1 cellular context compared by ENCODE assay signal in the genomic region with DNA sequence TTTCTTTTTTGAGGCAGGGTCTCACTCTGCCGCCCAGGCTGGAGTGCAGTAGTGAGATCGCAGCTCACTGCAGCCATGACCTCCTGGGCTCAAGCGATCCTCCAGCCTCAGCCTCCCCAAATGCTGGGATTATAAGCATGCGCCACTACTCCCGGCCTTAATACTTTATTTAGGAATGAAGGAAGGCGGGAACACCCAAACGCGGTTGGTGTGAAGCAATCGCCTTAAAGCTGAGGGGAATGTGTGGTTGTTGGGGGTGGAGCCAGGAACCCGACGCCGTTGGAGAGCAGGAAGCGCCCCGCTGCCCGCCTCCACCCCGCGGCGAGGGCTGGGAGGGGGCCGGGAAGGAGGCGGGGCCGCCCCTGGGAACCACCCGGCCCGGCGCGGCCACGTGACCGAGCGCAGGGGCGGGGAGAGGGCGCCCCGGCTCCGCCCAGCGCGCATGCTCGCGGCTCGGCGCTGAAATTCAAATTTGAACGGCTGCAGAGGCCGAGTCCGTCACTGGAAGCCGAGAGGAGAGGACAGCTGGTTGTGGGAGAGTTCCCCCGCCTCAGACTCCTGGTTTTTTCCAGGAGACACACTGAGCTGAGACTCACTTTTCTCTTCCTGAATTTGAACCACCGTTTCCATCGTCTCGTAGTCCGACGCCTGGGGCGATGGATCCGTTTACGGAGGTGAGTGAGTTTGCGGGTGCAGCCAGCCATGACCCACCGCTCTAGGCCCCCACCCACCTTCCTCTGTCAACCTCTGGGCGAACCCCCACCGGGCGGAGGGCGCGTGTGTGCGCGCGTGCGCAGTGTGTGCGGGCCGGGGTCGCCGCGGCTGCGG.
A peak's percentile ranks its signal among the peaks of the same experiment; 100 is the strongest.
TF ChIP-seq lines count a peak whose summit lies in the region.

A gene with protein sequence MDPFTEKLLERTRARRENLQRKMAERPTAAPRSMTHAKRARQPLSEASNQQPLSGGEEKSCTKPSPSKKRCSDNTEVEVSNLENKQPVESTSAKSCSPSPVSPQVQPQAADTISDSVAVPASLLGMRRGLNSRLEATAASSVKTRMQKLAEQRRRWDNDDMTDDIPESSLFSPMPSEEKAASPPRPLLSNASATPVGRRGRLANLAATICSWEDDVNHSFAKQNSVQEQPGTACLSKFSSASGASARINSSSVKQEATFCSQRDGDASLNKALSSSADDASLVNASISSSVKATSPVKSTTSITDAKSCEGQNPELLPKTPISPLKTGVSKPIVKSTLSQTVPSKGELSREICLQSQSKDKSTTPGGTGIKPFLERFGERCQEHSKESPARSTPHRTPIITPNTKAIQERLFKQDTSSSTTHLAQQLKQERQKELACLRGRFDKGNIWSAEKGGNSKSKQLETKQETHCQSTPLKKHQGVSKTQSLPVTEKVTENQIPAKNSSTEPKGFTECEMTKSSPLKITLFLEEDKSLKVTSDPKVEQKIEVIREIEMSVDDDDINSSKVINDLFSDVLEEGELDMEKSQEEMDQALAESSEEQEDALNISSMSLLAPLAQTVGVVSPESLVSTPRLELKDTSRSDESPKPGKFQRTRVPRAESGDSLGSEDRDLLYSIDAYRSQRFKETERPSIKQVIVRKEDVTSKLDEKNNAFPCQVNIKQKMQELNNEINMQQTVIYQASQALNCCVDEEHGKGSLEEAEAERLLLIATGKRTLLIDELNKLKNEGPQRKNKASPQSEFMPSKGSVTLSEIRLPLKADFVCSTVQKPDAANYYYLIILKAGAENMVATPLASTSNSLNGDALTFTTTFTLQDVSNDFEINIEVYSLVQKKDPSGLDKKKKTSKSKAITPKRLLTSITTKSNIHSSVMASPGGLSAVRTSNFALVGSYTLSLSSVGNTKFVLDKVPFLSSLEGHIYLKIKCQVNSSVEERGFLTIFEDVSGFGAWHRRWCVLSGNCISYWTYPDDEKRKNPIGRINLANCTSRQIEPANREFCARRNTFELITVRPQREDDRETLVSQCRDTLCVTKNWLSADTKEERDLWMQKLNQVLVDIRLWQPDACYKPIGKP (plus strand): TSS at position 492 of the 828 bp plus-strand sequence. CDS start 165 bp downstream, at position 657.

TF ChIP-seq in WTC11, 78 proteins besides CTCF, POLR2A, EP300 and RAD21 (continued from another document and continues in another):
- TF ChIP-seq, protein P1, sequence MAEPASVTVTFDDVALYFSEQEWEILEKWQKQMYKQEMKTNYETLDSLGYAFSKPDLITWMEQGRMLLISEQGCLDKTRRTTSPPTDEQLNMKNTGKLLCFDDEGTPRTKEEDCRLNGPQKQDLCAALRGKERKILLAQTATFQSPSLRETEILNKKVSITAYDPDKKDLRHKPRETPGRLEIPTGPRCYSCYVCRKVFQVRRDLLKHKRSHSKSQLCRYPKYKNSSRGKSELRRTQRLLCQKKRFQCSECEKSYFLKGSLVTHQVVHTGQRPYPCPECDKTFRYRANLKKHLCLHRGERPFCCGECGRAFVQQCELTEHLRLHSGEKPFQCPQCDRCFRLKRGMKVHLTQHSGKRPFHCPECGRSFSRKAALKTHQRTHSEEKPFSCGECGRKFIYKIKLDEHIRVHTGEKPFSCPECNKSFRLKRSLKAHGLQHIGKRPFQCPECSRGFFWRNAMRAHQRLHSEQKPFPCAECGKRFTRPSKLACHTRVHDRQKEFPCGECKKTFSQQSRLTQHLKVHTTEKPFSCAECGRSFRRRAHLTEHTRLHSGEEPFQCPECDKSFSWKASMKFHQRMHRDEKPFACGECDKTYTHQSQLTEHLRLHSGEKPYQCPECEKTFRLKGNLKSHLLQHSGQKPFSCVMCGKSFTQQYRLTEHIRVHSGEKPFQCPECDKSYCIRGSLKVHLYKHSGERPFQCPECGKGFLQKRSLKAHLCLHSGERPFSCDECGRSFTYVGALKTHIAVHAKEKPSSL (CRISPR knock-in tag; conservative IDR thresholded peaks at IDR 0.05) = no peak
- TF ChIP-seq, protein P2, sequence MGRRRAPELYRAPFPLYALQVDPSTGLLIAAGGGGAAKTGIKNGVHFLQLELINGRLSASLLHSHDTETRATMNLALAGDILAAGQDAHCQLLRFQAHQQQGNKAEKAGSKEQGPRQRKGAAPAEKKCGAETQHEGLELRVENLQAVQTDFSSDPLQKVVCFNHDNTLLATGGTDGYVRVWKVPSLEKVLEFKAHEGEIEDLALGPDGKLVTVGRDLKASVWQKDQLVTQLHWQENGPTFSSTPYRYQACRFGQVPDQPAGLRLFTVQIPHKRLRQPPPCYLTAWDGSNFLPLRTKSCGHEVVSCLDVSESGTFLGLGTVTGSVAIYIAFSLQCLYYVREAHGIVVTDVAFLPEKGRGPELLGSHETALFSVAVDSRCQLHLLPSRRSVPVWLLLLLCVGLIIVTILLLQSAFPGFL (CRISPR knock-in tag; IDR thresholded peaks at IDR 0.05; ENCODE audit: borderline replicate concordance) = peak; percentile 15; the same call in 1 of the 2 replicates
- TF ChIP-seq, protein P3, sequence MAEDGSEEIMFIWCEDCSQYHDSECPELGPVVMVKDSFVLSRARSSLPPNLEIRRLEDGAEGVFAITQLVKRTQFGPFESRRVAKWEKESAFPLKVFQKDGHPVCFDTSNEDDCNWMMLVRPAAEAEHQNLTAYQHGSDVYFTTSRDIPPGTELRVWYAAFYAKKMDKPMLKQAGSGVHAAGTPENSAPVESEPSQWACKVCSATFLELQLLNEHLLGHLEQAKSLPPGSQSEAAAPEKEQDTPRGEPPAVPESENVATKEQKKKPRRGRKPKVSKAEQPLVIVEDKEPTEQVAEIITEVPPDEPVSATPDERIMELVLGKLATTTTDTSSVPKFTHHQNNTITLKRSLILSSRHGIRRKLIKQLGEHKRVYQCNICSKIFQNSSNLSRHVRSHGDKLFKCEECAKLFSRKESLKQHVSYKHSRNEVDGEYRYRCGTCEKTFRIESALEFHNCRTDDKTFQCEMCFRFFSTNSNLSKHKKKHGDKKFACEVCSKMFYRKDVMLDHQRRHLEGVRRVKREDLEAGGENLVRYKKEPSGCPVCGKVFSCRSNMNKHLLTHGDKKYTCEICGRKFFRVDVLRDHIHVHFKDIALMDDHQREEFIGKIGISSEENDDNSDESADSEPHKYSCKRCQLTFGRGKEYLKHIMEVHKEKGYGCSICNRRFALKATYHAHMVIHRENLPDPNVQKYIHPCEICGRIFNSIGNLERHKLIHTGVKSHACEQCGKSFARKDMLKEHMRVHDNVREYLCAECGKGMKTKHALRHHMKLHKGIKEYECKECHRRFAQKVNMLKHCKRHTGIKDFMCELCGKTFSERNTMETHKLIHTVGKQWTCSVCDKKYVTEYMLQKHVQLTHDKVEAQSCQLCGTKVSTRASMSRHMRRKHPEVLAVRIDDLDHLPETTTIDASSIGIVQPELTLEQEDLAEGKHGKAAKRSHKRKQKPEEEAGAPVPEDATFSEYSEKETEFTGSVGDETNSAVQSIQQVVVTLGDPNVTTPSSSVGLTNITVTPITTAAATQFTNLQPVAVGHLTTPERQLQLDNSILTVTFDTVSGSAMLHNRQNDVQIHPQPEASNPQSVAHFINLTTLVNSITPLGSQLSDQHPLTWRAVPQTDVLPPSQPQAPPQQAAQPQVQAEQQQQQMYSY (CRISPR knock-in tag; IDR thresholded peaks at IDR 0.05) = no peak
- peak; percentile 99 for TF ChIP-seq GTF2I (CRISPR knock-in tag; conservative IDR thresholded peaks at IDR 0.05)
- TF ChIP-seq CREB1 (CRISPR knock-in tag; IDR thresholded peaks at IDR 0.05) = 0 out of 2 replicates have a peak, but pooled peaks have one; percentile 22
- no peak for TF ChIP-seq ATF1 (CRISPR knock-in tag; IDR thresholded peaks at IDR 0.05)
- TF ChIP-seq MXD4 (CRISPR knock-in tag; IDR thresholded peaks at IDR 0.05; ENCODE audit: borderline replicate concordance) = no peak
- no peak for TF ChIP-seq KAT7 (CRISPR knock-in tag; IDR thresholded peaks at IDR 0.05; ENCODE audit: borderline replicate concordance)
- TF ChIP-seq ELF4 (CRISPR knock-in tag; IDR thresholded peaks at IDR 0.05; ENCODE audit: low read depth) = no peak
- TF ChIP-seq ZNF263 (CRISPR knock-in tag; IDR thresholded peaks at IDR 0.05; ENCODE audit: low read depth) = no peak
- TF ChIP-seq, protein P4, sequence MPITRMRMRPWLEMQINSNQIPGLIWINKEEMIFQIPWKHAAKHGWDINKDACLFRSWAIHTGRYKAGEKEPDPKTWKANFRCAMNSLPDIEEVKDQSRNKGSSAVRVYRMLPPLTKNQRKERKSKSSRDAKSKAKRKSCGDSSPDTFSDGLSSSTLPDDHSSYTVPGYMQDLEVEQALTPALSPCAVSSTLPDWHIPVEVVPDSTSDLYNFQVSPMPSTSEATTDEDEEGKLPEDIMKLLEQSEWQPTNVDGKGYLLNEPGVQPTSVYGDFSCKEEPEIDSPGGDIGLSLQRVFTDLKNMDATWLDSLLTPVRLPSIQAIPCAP (CRISPR knock-in tag; IDR thresholded peaks at IDR 0.05) = 0 out of 2 replicates have a peak, but pooled peaks have one; percentile 30
- TF ChIP-seq, protein P5, sequence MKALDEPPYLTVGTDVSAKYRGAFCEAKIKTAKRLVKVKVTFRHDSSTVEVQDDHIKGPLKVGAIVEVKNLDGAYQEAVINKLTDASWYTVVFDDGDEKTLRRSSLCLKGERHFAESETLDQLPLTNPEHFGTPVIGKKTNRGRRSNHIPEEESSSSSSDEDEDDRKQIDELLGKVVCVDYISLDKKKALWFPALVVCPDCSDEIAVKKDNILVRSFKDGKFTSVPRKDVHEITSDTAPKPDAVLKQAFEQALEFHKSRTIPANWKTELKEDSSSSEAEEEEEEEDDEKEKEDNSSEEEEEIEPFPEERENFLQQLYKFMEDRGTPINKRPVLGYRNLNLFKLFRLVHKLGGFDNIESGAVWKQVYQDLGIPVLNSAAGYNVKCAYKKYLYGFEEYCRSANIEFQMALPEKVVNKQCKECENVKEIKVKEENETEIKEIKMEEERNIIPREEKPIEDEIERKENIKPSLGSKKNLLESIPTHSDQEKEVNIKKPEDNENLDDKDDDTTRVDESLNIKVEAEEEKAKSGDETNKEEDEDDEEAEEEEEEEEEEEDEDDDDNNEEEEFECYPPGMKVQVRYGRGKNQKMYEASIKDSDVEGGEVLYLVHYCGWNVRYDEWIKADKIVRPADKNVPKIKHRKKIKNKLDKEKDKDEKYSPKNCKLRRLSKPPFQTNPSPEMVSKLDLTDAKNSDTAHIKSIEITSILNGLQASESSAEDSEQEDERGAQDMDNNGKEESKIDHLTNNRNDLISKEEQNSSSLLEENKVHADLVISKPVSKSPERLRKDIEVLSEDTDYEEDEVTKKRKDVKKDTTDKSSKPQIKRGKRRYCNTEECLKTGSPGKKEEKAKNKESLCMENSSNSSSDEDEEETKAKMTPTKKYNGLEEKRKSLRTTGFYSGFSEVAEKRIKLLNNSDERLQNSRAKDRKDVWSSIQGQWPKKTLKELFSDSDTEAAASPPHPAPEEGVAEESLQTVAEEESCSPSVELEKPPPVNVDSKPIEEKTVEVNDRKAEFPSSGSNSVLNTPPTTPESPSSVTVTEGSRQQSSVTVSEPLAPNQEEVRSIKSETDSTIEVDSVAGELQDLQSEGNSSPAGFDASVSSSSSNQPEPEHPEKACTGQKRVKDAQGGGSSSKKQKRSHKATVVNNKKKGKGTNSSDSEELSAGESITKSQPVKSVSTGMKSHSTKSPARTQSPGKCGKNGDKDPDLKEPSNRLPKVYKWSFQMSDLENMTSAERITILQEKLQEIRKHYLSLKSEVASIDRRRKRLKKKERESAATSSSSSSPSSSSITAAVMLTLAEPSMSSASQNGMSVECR (CRISPR knock-in tag; IDR thresholded peaks at IDR 0.05; ENCODE audit: borderline replicate concordance) = peak; percentile 69; the same call in 1 of the 2 replicates
- TF ChIP-seq ESRRA (CRISPR knock-in tag; IDR thresholded peaks at IDR 0.05; ENCODE audit: borderline replicate concordance) = 0 out of 2 replicates have a peak, but pooled peaks have one; percentile 25
- peak; percentile 98 for TF ChIP-seq ZNF121 (CRISPR knock-in tag; IDR thresholded peaks at IDR 0.05)
- peak; percentile 30; the same call in 1 of the 2 replicates for TF ChIP-seq TEAD1 (CRISPR knock-in tag; IDR thresholded peaks at IDR 0.05)
- TF ChIP-seq, protein P6, sequence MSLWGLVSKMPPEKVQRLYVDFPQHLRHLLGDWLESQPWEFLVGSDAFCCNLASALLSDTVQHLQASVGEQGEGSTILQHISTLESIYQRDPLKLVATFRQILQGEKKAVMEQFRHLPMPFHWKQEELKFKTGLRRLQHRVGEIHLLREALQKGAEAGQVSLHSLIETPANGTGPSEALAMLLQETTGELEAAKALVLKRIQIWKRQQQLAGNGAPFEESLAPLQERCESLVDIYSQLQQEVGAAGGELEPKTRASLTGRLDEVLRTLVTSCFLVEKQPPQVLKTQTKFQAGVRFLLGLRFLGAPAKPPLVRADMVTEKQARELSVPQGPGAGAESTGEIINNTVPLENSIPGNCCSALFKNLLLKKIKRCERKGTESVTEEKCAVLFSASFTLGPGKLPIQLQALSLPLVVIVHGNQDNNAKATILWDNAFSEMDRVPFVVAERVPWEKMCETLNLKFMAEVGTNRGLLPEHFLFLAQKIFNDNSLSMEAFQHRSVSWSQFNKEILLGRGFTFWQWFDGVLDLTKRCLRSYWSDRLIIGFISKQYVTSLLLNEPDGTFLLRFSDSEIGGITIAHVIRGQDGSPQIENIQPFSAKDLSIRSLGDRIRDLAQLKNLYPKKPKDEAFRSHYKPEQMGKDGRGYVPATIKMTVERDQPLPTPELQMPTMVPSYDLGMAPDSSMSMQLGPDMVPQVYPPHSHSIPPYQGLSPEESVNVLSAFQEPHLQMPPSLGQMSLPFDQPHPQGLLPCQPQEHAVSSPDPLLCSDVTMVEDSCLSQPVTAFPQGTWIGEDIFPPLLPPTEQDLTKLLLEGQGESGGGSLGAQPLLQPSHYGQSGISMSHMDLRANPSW (CRISPR knock-in tag; conservative IDR thresholded peaks at IDR 0.05; ENCODE audit: low read depth) = no peak
- TF ChIP-seq, protein P7, sequence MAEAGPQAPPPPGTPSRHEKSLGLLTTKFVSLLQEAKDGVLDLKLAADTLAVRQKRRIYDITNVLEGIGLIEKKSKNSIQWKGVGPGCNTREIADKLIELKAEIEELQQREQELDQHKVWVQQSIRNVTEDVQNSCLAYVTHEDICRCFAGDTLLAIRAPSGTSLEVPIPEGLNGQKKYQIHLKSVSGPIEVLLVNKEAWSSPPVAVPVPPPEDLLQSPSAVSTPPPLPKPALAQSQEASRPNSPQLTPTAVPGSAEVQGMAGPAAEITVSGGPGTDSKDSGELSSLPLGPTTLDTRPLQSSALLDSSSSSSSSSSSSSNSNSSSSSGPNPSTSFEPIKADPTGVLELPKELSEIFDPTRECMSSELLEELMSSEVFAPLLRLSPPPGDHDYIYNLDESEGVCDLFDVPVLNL (CRISPR knock-in tag; IDR thresholded peaks at IDR 0.05; ENCODE audit: borderline replicate concordance, low read depth) = peak; percentile 96
- TF ChIP-seq, protein P8, sequence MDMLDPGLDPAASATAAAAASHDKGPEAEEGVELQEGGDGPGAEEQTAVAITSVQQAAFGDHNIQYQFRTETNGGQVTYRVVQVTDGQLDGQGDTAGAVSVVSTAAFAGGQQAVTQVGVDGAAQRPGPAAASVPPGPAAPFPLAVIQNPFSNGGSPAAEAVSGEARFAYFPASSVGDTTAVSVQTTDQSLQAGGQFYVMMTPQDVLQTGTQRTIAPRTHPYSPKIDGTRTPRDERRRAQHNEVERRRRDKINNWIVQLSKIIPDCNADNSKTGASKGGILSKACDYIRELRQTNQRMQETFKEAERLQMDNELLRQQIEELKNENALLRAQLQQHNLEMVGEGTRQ (CRISPR knock-in tag; IDR thresholded peaks at IDR 0.05) = peak; percentile 97
- TF ChIP-seq, protein P9, sequence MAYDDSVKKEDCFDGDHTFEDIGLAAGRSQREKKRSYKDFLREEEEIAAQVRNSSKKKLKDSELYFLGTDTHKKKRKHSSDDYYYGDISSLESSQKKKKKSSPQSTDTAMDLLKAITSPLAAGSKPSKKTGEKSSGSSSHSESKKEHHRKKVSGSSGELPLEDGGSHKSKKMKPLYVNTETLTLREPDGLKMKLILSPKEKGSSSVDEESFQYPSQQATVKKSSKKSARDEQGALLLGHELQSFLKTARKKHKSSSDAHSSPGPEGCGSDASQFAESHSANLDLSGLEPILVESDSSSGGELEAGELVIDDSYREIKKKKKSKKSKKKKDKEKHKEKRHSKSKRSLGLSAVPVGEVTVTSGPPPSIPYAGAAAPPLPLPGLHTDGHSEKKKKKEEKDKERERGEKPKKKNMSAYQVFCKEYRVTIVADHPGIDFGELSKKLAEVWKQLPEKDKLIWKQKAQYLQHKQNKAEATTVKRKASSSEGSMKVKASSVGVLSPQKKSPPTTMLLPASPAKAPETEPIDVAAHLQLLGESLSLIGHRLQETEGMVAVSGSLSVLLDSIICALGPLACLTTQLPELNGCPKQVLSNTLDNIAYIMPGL (CRISPR knock-in tag; IDR thresholded peaks at IDR 0.05) = no peak
- TF ChIP-seq ZNF232 (CRISPR knock-in tag; IDR thresholded peaks at IDR 0.05) = peak; percentile 83; the same call in 1 of the 2 replicates
- peak; percentile 71; the same call in 1 of the 2 replicates for TF ChIP-seq PRRX2 (CRISPR knock-in tag; IDR thresholded peaks at IDR 0.05)
